Comparison of ENCODE assay signal across 13 cellular contexts in genomic region chr17:55157165-55157564, GRCh38.
DNase-seq lines count a peak whose midpoint lies in the region; ATAC-seq and TF ChIP-seq lines count a peak whose summit lies in the region.
"Had no signal": no experiment of that assay in that cellular context is flagged by ENCODE, and none has a peak within 500 bp of the region (broad histone marks: within the 10 kb centered on the region; RNA-seq: fewer than 3 reads in every experiment).

No MANE protein-coding gene starts in this region.

- H3K36me3 ChIP-seq in left ventricle myocardium inferior, result no peaks in the 10 kb centered on the region
- H3K36me3 ChIP-seq in SJCRH30, result no peaks in the 10 kb centered on the region
- peaks cover 0 to 6% of the 10 kb centered on the region in 2 donors for H3K36me3 ChIP-seq in psoas muscle (ENCODE audit: insufficient read depth in 1 of 2, low read depth in 1 of 2)

- no peak overlapping the region for H3K4me3 ChIP-seq in left ventricle myocardium inferior
- H3K4me3 ChIP-seq in SJCRH30, result no peak overlapping the region
- H3K4me3 ChIP-seq in psoas muscle, result no peak overlapping the region
- H3K4me3 ChIP-seq: hepatocyte had no signal

- DNase-seq in Right ventricle myocardium inferior (ENCODE audit: missing footprints), result no peak
- no peak for DNase-seq in left ventricle myocardium inferior
- DNase-seq in SJCRH30, result peak; percentile 21 to 61
- no peak for DNase-seq in left cardiac atrium
- DNase-seq in C1 segment of cervical spinal cord (lab: John Stamatoyannopoulos, UW), result no peak
- no peak for DNase-seq in psoas muscle
- no peak for DNase-seq in nucleus accumbens (lab: John Stamatoyannopoulos, UW)
- DNase-seq in activated CD4-positive, alpha-beta T cell treated with anti-CD3 and anti-CD28 coated beads, Interleukin-2, amount 50 U/mL, for 48 hours, result no peak
- DNase-seq: activated naive CD8-positive, alpha-beta T cell treated with anti-CD3 and anti-CD28 coated beads for 36 hours; DND-41; effector memory CD8-positive, alpha-beta T cell; T-helper 17 cell had no signal

- H3K27me3 ChIP-seq in left ventricle myocardium inferior (ENCODE audit: low read depth), result no peaks in the 10 kb centered on the region
- no peaks in the 10 kb centered on the region for H3K27me3 ChIP-seq in SJCRH30
- no peaks in the 10 kb centered on the region for H3K27me3 ChIP-seq in psoas muscle (ENCODE audit: insufficient read depth in 3 of 3, low read length in 2 of 3)
- H3K27me3 ChIP-seq: hepatocyte had no signal

- intact Hi-C loops in Right ventricle myocardium inferior (cut with DNase I) (loop anchor here (5.0 to 10.0 kb wide), 2 partner anchors 78 to 140 kb away; no protein-coding TSS in a partner anchor), left ventricle myocardium inferior (cut with micrococcal nuclease) (no loop called here), left cardiac atrium (cut with DNase I) (no loop called here), psoas muscle (cut with DNase I) (no loop called here)

- peak; percentile 57 for ATAC-seq in Right ventricle myocardium inferior
- peak; percentile 46 to 59 for ATAC-seq in left cardiac atrium
- no peak for ATAC-seq in psoas muscle
- ATAC-seq: effector memory CD8-positive, alpha-beta T cell; T-helper 17 cell had no signal

- whole genome bisulfite sequencing in psoas muscle, 3 donors, result 35 to 40% (median 37%) methylated on average over 2 of the region's 2 CpGs

- no peak for TF ChIP-seq CTCF in left ventricle myocardium inferior (IDR thresholded peaks at IDR 0.05; ENCODE audit: borderline replicate concordance)
- no peak for TF ChIP-seq CTCF in psoas muscle (IDR thresholded peaks at IDR 0.05)

- no peak overlapping the region for H3K27ac ChIP-seq in left ventricle myocardium inferior (replicated peaks)
- H3K27ac ChIP-seq in SJCRH30, result peak overlapping the region; percentile 32
- no peak overlapping the region for H3K27ac ChIP-seq in psoas muscle
- H3K27ac ChIP-seq: hepatocyte had no signal

- H3K4me1 ChIP-seq in left ventricle myocardium inferior (peaks cover 23% of the 10 kb centered on the region), SJCRH30 (peaks cover 51% of the 10 kb centered on the region), psoas muscle (peaks cover 11% of the 10 kb centered on the region)

- H3K9me3 ChIP-seq in left ventricle myocardium inferior (replicated peaks) (no peaks in the 10 kb centered on the region), SJCRH30 (replicated peaks) (no peaks in the 10 kb centered on the region), psoas muscle (no peaks in the 10 kb centered on the region)

Comparison
In these comparisons a context has a peak if more than half of its experiments do, and no peak if none do; other contexts are left out.
1. ATAC-seq: peak in Right ventricle myocardium inferior (single experiment) and left cardiac atrium (2 of 2); none in psoas muscle (0 of 4).
2. DNase-seq: peak in SJCRH30 (2 of 2); none in Right ventricle myocardium inferior (single experiment), left ventricle myocardium inferior (single experiment), left cardiac atrium (single experiment), C1 segment of cervical spinal cord (0 of 14), psoas muscle (0 of 2), nucleus accumbens (0 of 56) and activated CD4-positive, alpha-beta T cell treated with anti-CD3 and anti-CD28 coated beads, Interleukin-2, amount 50 U/mL, for 48 hours (0 of 2).